10 cellular contexts compared by ENCODE assay signal in genomic region chr3:156665296-156665695, GRCh38. TPM values are rescaled to one million over a fixed set of nuclear protein-coding genes. Genes with fewer than 3 reads are reported as not detected.
DNase-seq lines count a peak whose midpoint lies in the region; ATAC-seq and TF ChIP-seq lines count a peak whose summit lies in the region.
"Had no signal": no experiment of that assay in that cellular context is flagged by ENCODE, and none has a peak within 500 bp of the region (broad histone marks: within the 10 kb centered on the region; RNA-seq: fewer than 3 reads in every experiment).

No MANE protein-coding gene starts in this region.

- peak; percentile 3 for ATAC-seq in GM18508 (IDR thresholded peaks at IDR 0.05; ENCODE audit: insufficient read depth, unreplicated experiment)
- peak; percentile 3 for ATAC-seq in HG03060 (IDR thresholded peaks at IDR 0.05; ENCODE audit: low read depth, unreplicated experiment)
- peak; percentile 36 for ATAC-seq in activated T-helper 17 cell treated with anti-CD3 and anti-CD28 coated beads, Interleukin-2, amount 50 U/mL, for 72 hours (replicated peaks)

- peak overlapping the region; percentile 81 for H3K27ac Mint-ChIP-seq in activated T-helper 17 cell treated with anti-CD3 and anti-CD28 coated beads, Interleukin-2, amount 50 U/mL, for 72 hours
- H3K27ac Mint-ChIP-seq in neural progenitor cell (no peak overlapping the region), glutamatergic neuron (ENCODE audit: unreplicated experiment) (no peak overlapping the region)

- H3K4me1 ChIP-seq in mesenchymal stem cell (ENCODE audit: control insufficient read depth, insufficient read depth, low read depth, low read length) (no peaks in the 10 kb centered on the region), neural progenitor cell (no peaks in the 10 kb centered on the region)

- no peak overlapping the region for H2BK15ac ChIP-seq in mesenchymal stem cell (ENCODE audit: low read depth, poor library complexity, severe bottlenecking)

- H2AFZ ChIP-seq in mesenchymal stem cell (ENCODE audit: low read depth, low read length) (no peak overlapping the region), neural progenitor cell (replicated peaks) (no peak overlapping the region)

- H3K27me3 Mint-ChIP-seq in activated T-helper 17 cell treated with anti-CD3 and anti-CD28 coated beads, Interleukin-2, amount 50 U/mL, for 72 hours = no peaks in the 10 kb centered on the region
- H3K27me3 Mint-ChIP-seq in neural progenitor cell (ENCODE audit: insufficient read depth, low read depth) = no peaks in the 10 kb centered on the region
- no peaks in the 10 kb centered on the region for H3K27me3 Mint-ChIP-seq in glutamatergic neuron (ENCODE audit: unreplicated experiment)
- H3K27me3 Mint-ChIP-seq: central memory CD8-positive, alpha-beta T cell had no signal

- H3K9ac ChIP-seq in mesenchymal stem cell (ENCODE audit: low read length) (no peak overlapping the region), neural progenitor cell (no peak overlapping the region)

- H3K27ac ChIP-seq in mesenchymal stem cell (ENCODE audit: low read length, poor library complexity, severe bottlenecking) (no peak overlapping the region), neural progenitor cell (no peak overlapping the region)

- TF ChIP-seq CTCF in neural progenitor cell (IDR thresholded peaks at IDR 0.05) = no peak
- TF ChIP-seq CTCF in glutamatergic neuron (IDR thresholded peaks at IDR 0.05; ENCODE audit: partially characterized antibody, unreplicated experiment) = no peak

- H4K8ac ChIP-seq in mesenchymal stem cell (ENCODE audit: low read length) = no peak overlapping the region

- H3K27me3 ChIP-seq in mesenchymal stem cell (ENCODE audit: control insufficient read depth in 1 of 2, insufficient read depth in 1 of 2, low read length in 2 of 2) (no peaks in the 10 kb centered on the region), neural progenitor cell (no peaks in the 10 kb centered on the region)

- H3K18ac ChIP-seq in mesenchymal stem cell (ENCODE audit: low read depth in 1 of 2, low read length in 2 of 2) = no peak overlapping the region

- H3K4me3 Mint-ChIP-seq in activated T-helper 17 cell treated with anti-CD3 and anti-CD28 coated beads, Interleukin-2, amount 50 U/mL, for 72 hours = peak overlapping the region; percentile 76
- no peak overlapping the region for H3K4me3 Mint-ChIP-seq in neural progenitor cell
- no peak overlapping the region for H3K4me3 Mint-ChIP-seq in glutamatergic neuron (ENCODE audit: unreplicated experiment)

- H3K9me3 ChIP-seq in mesenchymal stem cell (ENCODE audit: control insufficient read depth, low read length) = no peaks in the 10 kb centered on the region
- H3K9me3 ChIP-seq in neural progenitor cell (ENCODE audit: low read depth) = no peaks in the 10 kb centered on the region

- WGBS in mesenchymal stem cell = 60% methylated on average over 2 of the region's 2 CpGs

- peaks cover 41% of the 10 kb centered on the region for H3K4me1 Mint-ChIP-seq in activated T-helper 17 cell treated with anti-CD3 and anti-CD28 coated beads, Interleukin-2, amount 50 U/mL, for 72 hours
- peaks cover 13% of the 10 kb centered on the region for H3K4me1 Mint-ChIP-seq in neural progenitor cell
- no peaks in the 10 kb centered on the region for H3K4me1 Mint-ChIP-seq in glutamatergic neuron (ENCODE audit: low read depth, unreplicated experiment)

- no peak overlapping the region for H2AK5ac ChIP-seq in mesenchymal stem cell (ENCODE audit: low read length, severe bottlenecking)

- H3K23ac ChIP-seq in mesenchymal stem cell (ENCODE audit: low read length in 2 of 2) = no peak overlapping the region

- H3K4me2 ChIP-seq in mesenchymal stem cell (ENCODE audit: low read length, poor library complexity, severe bottlenecking) = no peak overlapping the region
- H3K4me2 ChIP-seq in neural progenitor cell = no peak overlapping the region

- H3K79me2 ChIP-seq in neural progenitor cell (ENCODE audit: low read depth) = no peaks in the 10 kb centered on the region

- H3K14ac ChIP-seq in mesenchymal stem cell (ENCODE audit: low read length in 2 of 2) = no peak overlapping the region

- no peaks in the 10 kb centered on the region for H4K20me1 ChIP-seq in neural progenitor cell (ENCODE audit: low read depth)

- no peak overlapping the region for H4K91ac ChIP-seq in mesenchymal stem cell (ENCODE audit: low read length)

- DNase-seq in mesenchymal stem cell = peak; percentile 83
- DNase-seq in neural progenitor cell (ENCODE audit: low spot score) = no peak
- DNase-seq in glutamatergic neuron = no peak
- no peak for DNase-seq in DMS53 treated with DMSO at 0.1 percent for 48 hours (lab: John Stamatoyannopoulos, UW; ENCODE audit: unreplicated experiment)
- DNase-seq in COR-L47 (lab: John Stamatoyannopoulos, UW) = no peak
- DNase-seq: activated CD4-positive, alpha-beta T cell treated with anti-CD3 and anti-CD28 coated beads for 48 hours had no signal

- H3K79me1 ChIP-seq in mesenchymal stem cell (replicated peaks; ENCODE audit: low read length, poor library complexity, severe bottlenecking) = no peaks in the 10 kb centered on the region

- no peaks in the 10 kb centered on the region for H3K36me3 Mint-ChIP-seq in activated T-helper 17 cell treated with anti-CD3 and anti-CD28 coated beads, Interleukin-2, amount 50 U/mL, for 72 hours (ENCODE audit: low read depth)
- no peaks in the 10 kb centered on the region for H3K36me3 Mint-ChIP-seq in neural progenitor cell
- H3K36me3 Mint-ChIP-seq in glutamatergic neuron (ENCODE audit: unreplicated experiment) = no peaks in the 10 kb centered on the region

- no peaks in the 10 kb centered on the region for H3F3A ChIP-seq in neural progenitor cell (ENCODE audit: low read depth)

- no peak overlapping the region for H2BK120ac ChIP-seq in mesenchymal stem cell (ENCODE audit: low read depth, low read length)

- H3K4ac ChIP-seq in mesenchymal stem cell (ENCODE audit: low read depth in 1 of 2, low read length in 2 of 2) = no peak overlapping the region

- H3K36me3 ChIP-seq in mesenchymal stem cell (ENCODE audit: control insufficient read depth in 1 of 2, insufficient read depth in 2 of 2, low read depth in 1 of 2, low read length in 2 of 2) (no peaks in the 10 kb centered on the region), neural progenitor cell (no peaks in the 10 kb centered on the region)

- H3K4me3 ChIP-seq in mesenchymal stem cell (ENCODE audit: insufficient read depth in 1 of 2, low read depth in 1 of 2, low read length in 2 of 2) (no peak overlapping the region), neural progenitor cell (no peak overlapping the region)

- H2BK12ac ChIP-seq in mesenchymal stem cell (ENCODE audit: low read length in 2 of 2) = no peak overlapping the region

- no peaks in the 10 kb centered on the region for H3K9me3 Mint-ChIP-seq in activated T-helper 17 cell treated with anti-CD3 and anti-CD28 coated beads, Interleukin-2, amount 50 U/mL, for 72 hours
- H3K9me3 Mint-ChIP-seq in neural progenitor cell (no peaks in the 10 kb centered on the region), glutamatergic neuron (ENCODE audit: unreplicated experiment) (no peaks in the 10 kb centered on the region)
- H3K9me3 Mint-ChIP-seq: central memory CD8-positive, alpha-beta T cell had no signal

- no peak overlapping the region for H2BK5ac ChIP-seq in mesenchymal stem cell (ENCODE audit: low read depth, low read length, poor library complexity, severe bottlenecking)

RNA-seq across cellular contexts. Expression of gene TIPARP, which starts 9.1 kb away (rescaled TPM):
- 10 to 100 TPM; 44.4 to 57.3 TPM for total RNA-seq in activated T-helper 17 cell treated with anti-CD3 and anti-CD28 coated beads, Interleukin-2, amount 50 U/mL, for 72 hours
- polyA plus RNA-seq in mesenchymal stem cell (2013, experiment 1 of 2) = 6.3 TPM
- 5.7 TPM for polyA plus RNA-seq in mesenchymal stem cell (2013, experiment 2 of 2)
- total RNA-seq in neural progenitor cell (ENCODE audit: low replicate concordance) = 9.3 and 13.5 TPM in 2 replicates
- 9.5 TPM for total RNA-seq in glutamatergic neuron (ENCODE audit: unreplicated experiment)
